9 cellular contexts compared by ENCODE assay signal in the genomic region with DNA sequence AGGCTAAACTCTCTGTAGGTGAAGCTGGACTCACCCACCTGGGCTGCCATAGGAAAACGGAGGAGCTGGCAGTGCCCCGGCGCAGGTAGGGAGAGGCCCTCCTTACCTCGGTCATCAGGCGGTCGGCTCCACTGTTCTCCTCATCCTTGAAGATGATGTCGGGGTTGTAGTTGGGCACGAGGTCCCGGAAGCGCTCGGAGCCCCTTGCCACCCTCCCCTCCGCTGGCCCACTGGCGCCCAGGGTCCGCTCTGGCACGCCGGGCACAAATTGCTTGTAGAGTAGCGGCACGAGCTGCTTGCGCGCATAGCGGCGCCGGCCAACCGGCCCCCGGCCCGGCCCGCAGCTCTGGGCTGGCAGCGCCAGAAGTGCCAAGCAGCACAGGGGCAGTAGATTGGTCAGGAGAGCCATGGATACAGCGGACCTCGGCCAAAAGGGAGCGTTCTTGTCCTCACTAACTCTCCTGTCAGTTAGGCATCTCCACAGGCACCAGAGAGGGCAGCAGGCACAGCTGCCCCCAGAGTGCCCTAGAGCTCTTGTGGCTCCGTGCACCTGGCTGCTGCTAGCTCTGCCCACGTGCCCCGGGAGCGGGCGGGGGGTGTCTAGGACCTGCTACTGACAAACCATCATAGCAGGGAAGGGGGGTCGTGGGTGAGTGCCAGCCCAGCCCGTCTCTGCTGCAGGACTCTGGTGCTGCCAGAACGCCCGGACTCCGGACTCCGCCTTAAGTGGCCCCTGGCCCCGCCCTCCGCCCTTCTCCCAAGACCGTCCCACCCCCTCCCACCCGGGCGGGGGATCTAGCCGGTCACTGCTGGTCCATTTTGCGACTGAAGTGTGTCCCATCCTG. TPM values are rescaled to one million over a fixed set of nuclear protein-coding genes. Genes with fewer than 3 reads are reported as not detected.
DNase-seq lines count a peak whose midpoint lies in the region; ATAC-seq and TF ChIP-seq lines count a peak whose summit lies in the region.
"Had no signal": no experiment of that assay in that cellular context is flagged by ENCODE, and none has a peak within 500 bp of the region (broad histone marks: within the 10 kb centered on the region; RNA-seq: fewer than 3 reads in every experiment).

Gene DHH (minus strand): TSS at position 698 of the 845 bp plus-strand sequence. CDS start 289 bp downstream, at position 409.

- H3K4me3 Mint-ChIP-seq in activated B cell treated with CpG ODN at 0.5 μM for 24 hours (peak within 1 kb of the TSS; percentile 54), immature natural killer cell (peak within 1 kb of the TSS; percentile 8 to 64 (median 44))

- H3K27ac ChIP-seq in thoracic aorta = no peak within 1 kb of the TSS
- H3K27ac ChIP-seq: SK-N-MC had no signal

- H3K27ac Mint-ChIP-seq in activated B cell treated with CpG ODN at 0.5 μM for 24 hours = no peak within 1 kb of the TSS
- no peak within 1 kb of the TSS for H3K27ac Mint-ChIP-seq in immature natural killer cell

- peak within 1 kb of the TSS; percentile 53 for H3K4me3 ChIP-seq in thoracic aorta
- H3K4me3 ChIP-seq: SK-N-MC had no signal

- H3K9me3 ChIP-seq in thoracic aorta = no peaks in the 10 kb centered on the region

- ATAC-seq in activated B cell treated with CpG ODN at 0.5 μM for 24 hours (ENCODE audit: low read depth) (no peak), thoracic aorta (ENCODE audit: insufficient number of reproducible peaks, low FRiP score, low read depth) (no peak), HG02642 (IDR thresholded peaks at IDR 0.05; ENCODE audit: poor library complexity, unreplicated experiment) (no peak)

- POLR2A ChIA-PET in activated B cell treated with CpG ODN at 0.5 μM for 24 hours (lab: Charles Lee) = interaction anchor here (0.5 to 2.0 kb wide), 7 partner anchors 10 to 141 kb away, joined by 3 to 6 read pairs (median 4); no protein-coding TSS in a partner anchor

- TF ChIP-seq CTCF in activated B cell treated with CpG ODN at 0.5 μM for 24 hours (IDR thresholded peaks at IDR 0.05) = no peak
- TF ChIP-seq CTCF in thoracic aorta (IDR thresholded peaks at IDR 0.05) = no peak

- peaks cover 32 to 50% of the 10 kb centered on the region in 2 donors for H3K4me1 ChIP-seq in thoracic aorta (ENCODE audit: control insufficient read depth in 1 of 2, low read depth in 2 of 2)

- H3K36me3 Mint-ChIP-seq in activated B cell treated with CpG ODN at 0.5 μM for 24 hours (ENCODE audit: low read depth) (peaks cover 19% of the 10 kb centered on the region), immature natural killer cell (peaks cover 0 to 25% (median 10%) of the 10 kb centered on the region in 3 donors)

- DNase-seq in activated T-cell treated with anti-CD3 and anti-CD28 coated beads, Interleukin-2, amount 50 U/mL, for 48 hours = peak; percentile 24 to 30
- DNase-seq in activated T-cell treated with anti-CD3 and anti-CD28 coated beads, Interleukin-2, amount 50 U/mL, for 1 hour = no peak
- no peak for DNase-seq in activated B cell treated with CpG ODN at 0.5 μM for 24 hours
- peak in 1 of 3 donors; percentile 14 for DNase-seq in immature natural killer cell
- no peak for DNase-seq in thoracic aorta (ENCODE audit: low spot score)
- no peak for DNase-seq in KG1 (lab: John Stamatoyannopoulos, UW)
- no peak for DNase-seq in stimulated activated CD4-positive, alpha-beta T cell treated with anti-CD3 and anti-CD28 coated beads, Interleukin-4, amount 100 ng/mL, for 1 hour

- H3K4me1 Mint-ChIP-seq in activated B cell treated with CpG ODN at 0.5 μM for 24 hours = peaks cover 46% of the 10 kb centered on the region
- peaks cover 35 to 49% of the 10 kb centered on the region in 2 donors for H3K4me1 Mint-ChIP-seq in immature natural killer cell

- intact Hi-C loops in activated B cell treated with CpG ODN at 0.5 μM for 24 hours (cut with micrococcal nuclease) = loop anchor here (5.0 kb wide), 1 partner anchor 112 kb away; no protein-coding TSS in a partner anchor

- CTCF ChIA-PET in activated B cell treated with CpG ODN at 0.5 μM for 24 hours (lab: Charles Lee) = interaction anchor here (1.4 to 6.5 kb wide), 5 partner anchors 13 to 141 kb away, joined by 3 to 79 read pairs (median 16); partner anchors contain the start of gene RHEBL1

- peaks cover 20% of the 10 kb centered on the region for H3K36me3 ChIP-seq in thoracic aorta

- H3K27me3 ChIP-seq in thoracic aorta (replicated peaks; ENCODE audit: insufficient read depth) = peaks cover 8% of the 10 kb centered on the region

- H3K27me3 Mint-ChIP-seq in activated B cell treated with CpG ODN at 0.5 μM for 24 hours = peaks cover 48% of the 10 kb centered on the region
- peaks cover 22 to 38% (median 30%) of the 10 kb centered on the region in 3 donors for H3K27me3 Mint-ChIP-seq in immature natural killer cell (ENCODE audit: low read depth in 3 of 3)

- no peaks in the 10 kb centered on the region for H3K9me3 Mint-ChIP-seq in activated B cell treated with CpG ODN at 0.5 μM for 24 hours
- H3K9me3 Mint-ChIP-seq in immature natural killer cell = no peaks in the 10 kb centered on the region

RNA-seq across cellular contexts. Expression of gene DHH, which starts in this region (rescaled TPM):
- 0.09 TPM in 1 of 2 replicates, not detected in the other for total RNA-seq in activated B cell treated with CpG ODN at 0.5 μM for 24 hours
- not detected for polyA plus RNA-seq in immature natural killer cell
- total RNA-seq in thoracic aorta = 1 to 10 TPM; 1.2 to 2.4 TPM

Comparison
In these comparisons a context has a peak if more than half of its experiments do, and no peak if none do; other contexts are left out.
1. DNase-seq: peak in activated T-cell treated with anti-CD3 and anti-CD28 coated beads, Interleukin-2, amount 50 U/mL, for 48 hours (2 of 2); none in activated T-cell treated with anti-CD3 and anti-CD28 coated beads, Interleukin-2, amount 50 U/mL, for 1 hour (single experiment), activated B cell treated with CpG ODN at 0.5 μM for 24 hours (single experiment), thoracic aorta (single experiment), KG1 (single experiment) and stimulated activated CD4-positive, alpha-beta T cell treated with anti-CD3 and anti-CD28 coated beads, Interleukin-4, amount 100 ng/mL, for 1 hour (single experiment).